In genomic region chr10:12405342-12406320, GRCh38 we compare ENCODE assay signal across 10 cellular contexts. TPM values are rescaled to one million over a fixed set of nuclear protein-coding genes. Genes with fewer than 3 reads are reported as not detected.
A peak's percentile ranks its signal among the peaks of the same experiment; 100 is the strongest.
DNase-seq lines count a peak whose midpoint lies in the region; ATAC-seq and TF ChIP-seq lines count a peak whose summit lies in the region.
"Had no signal": no experiment of that assay in that cellular context is flagged by ENCODE, and none has a peak within 500 bp of the region (broad histone marks: within the 10 kb centered on the region; RNA-seq: fewer than 3 reads in every experiment).

No MANE protein-coding gene starts in this region.

- DNase-seq in DMS53 (lab: John Stamatoyannopoulos, UW) = peak; percentile 92
- DNase-seq in NCI-H2029 treated with DMSO at 0.1 percent for 48 hours (lab: John Stamatoyannopoulos, UW) = peak; percentile 62
- DNase-seq in body of pancreas = peak; percentile 29 to 53 (median 38)
- DNase-seq in naive B cell = no peak
- no peak for DNase-seq in NCI-H128 (lab: John Stamatoyannopoulos, UW; ENCODE audit: unreplicated experiment)
- DNase-seq in SW480 (ENCODE audit: low spot score) = no peak
- no peak for DNase-seq in NCI-H526 treated with DMSO at 0.1 percent for 48 hours (lab: John Stamatoyannopoulos, UW)
- no peak for DNase-seq in mammary epithelial cell
- DNase-seq: amygdala, stomach had no signal

- no peak overlapping the region for H3K9ac ChIP-seq in mammary epithelial cell (ENCODE audit: insufficient read depth, low read length)

- in situ Hi-C loops in mammary epithelial cell (cut with MboI; ENCODE audit: low sequenced_read_pairs in 2 of 2) = no loop called here

- CTCF ChIA-PET in mammary epithelial cell (lab: Charles Lee; ENCODE audit: low non-redundant PET) = no interaction called here

- H3K36me3 Mint-ChIP-seq in naive B cell = peaks cover 13 to 20% of the 10 kb centered on the region in 2 donors

- ATAC-seq in body of pancreas (peak; percentile 91), naive B cell (ENCODE audit: low read depth in 2 of 2) (no peak)

- no peak overlapping the region for H3K4me2 ChIP-seq in mammary epithelial cell (ENCODE audit: insufficient read depth, low read depth, low read length)

- H3K4me3 ChIP-seq in body of pancreas (no peak overlapping the region), mammary epithelial cell (replicated peaks in 1 of 3; ENCODE audit: insufficient read depth in 1 of 3, low read depth in 2 of 3, low read length in 3 of 3) (no peak overlapping the region)

- 23 to 27% methylated on average over 24 of the region's 24 CpGs for WGBS in body of pancreas, 2 donors
- WGBS in mammary epithelial cell (ENCODE audit: low coverage, missing lambda C conversion rate) = 67% methylated on average over 24 of the region's 24 CpGs

- H3K27me3 Mint-ChIP-seq in naive B cell = no peaks in the 10 kb centered on the region

- H3K9me3 ChIP-seq in body of pancreas = no peaks in the 10 kb centered on the region
- no peaks in the 10 kb centered on the region for H3K9me3 ChIP-seq in mammary epithelial cell (replicated peaks; ENCODE audit: insufficient read depth, low read length)
- H3K9me3 ChIP-seq: stomach had no signal

- dilution Hi-C loops in mammary epithelial cell (cut with HindIII; ENCODE audit: low sequenced_read_pairs) = no loop called here

- H3K27me3 ChIP-seq in body of pancreas (no peaks in the 10 kb centered on the region), mammary epithelial cell (ENCODE audit: insufficient read depth, low read length) (no peaks in the 10 kb centered on the region)

- H2AFZ ChIP-seq in mammary epithelial cell (ENCODE audit: low read depth, low read length) = no peak overlapping the region

- TF ChIP-seq CTCF in body of pancreas (IDR thresholded peaks at IDR 0.05) (peak in 1 of 7 experiments; percentile 9), mammary epithelial cell (conservative IDR thresholded peaks at IDR 0.05 in 1 of 2, IDR thresholded peaks at IDR 0.05 in 1 of 2; ENCODE audit: extremely low read depth in 1 of 2, insufficient read depth in 1 of 2, low read depth in 1 of 2, low read length in 2 of 2) (no peak)

- no peak overlapping the region for H3K4me3 Mint-ChIP-seq in naive B cell

- peaks cover 34 to 61% (median 41%) of the 10 kb centered on the region in 3 donors for H3K4me1 Mint-ChIP-seq in naive B cell

- no peaks in the 10 kb centered on the region for H3K79me2 ChIP-seq in mammary epithelial cell (ENCODE audit: insufficient read depth, low read length)

- H3K27ac ChIP-seq in body of pancreas (peak overlapping the region; percentile 37 to 75 (median 62)), mammary epithelial cell (ENCODE audit: insufficient read depth, low read depth, low read length) (no peak overlapping the region)
- H3K27ac ChIP-seq: stomach had no signal

- BruUV-seq in mammary epithelial cell (replicated peaks; lab: Mats Ljungman, UMichigan) = no TSS peak

- intact Hi-C loops in body of pancreas (cut with DNase I) (no loop called here), mammary epithelial cell (cut with micrococcal nuclease) (no loop called here)

- H3K4me1 ChIP-seq in body of pancreas (peaks cover 29% of the 10 kb centered on the region), mammary epithelial cell (ENCODE audit: insufficient read depth, low read length) (no peaks in the 10 kb centered on the region)

- no peaks in the 10 kb centered on the region for H3K9me3 Mint-ChIP-seq in naive B cell

- H4K20me1 ChIP-seq in mammary epithelial cell (ENCODE audit: insufficient read depth, low read length) = no peaks in the 10 kb centered on the region

- peak overlapping the region in 4 of 6 donors; percentile 29 to 80 (median 43) for H3K27ac Mint-ChIP-seq in naive B cell

- TF ChIP-seq POLR2A in body of pancreas (IDR thresholded peaks at IDR 0.05) = no peak

- H3K36me3 ChIP-seq in body of pancreas (replicated peaks in 1 of 2; ENCODE audit: insufficient read depth in 1 of 2, low read depth in 2 of 2) = no peaks in the 10 kb centered on the region
- H3K36me3 ChIP-seq in mammary epithelial cell (ENCODE audit: insufficient read depth, low read length) = no peaks in the 10 kb centered on the region
- H3K36me3 ChIP-seq: stomach had no signal

RNA-seq across cellular contexts. Expression of gene CAMK1D, which starts 56.3 kb away (rescaled TPM):
- total RNA-seq in body of pancreas (10 to 100 TPM; 12.5 to 14.2 TPM), mammary epithelial cell (1 to 10 TPM in 1 of 2 donors, under 1 TPM in 1; 0.50 to 1.5 TPM)
- polyA plus RNA-seq in naive B cell (ENCODE audit: low read depth in 6 of 6) (10 to 100 TPM; 12.2 to 54.1 (median 35.6) TPM), mammary epithelial cell (0.92 TPM)
- 0.41 TPM for polyA minus RNA-seq in mammary epithelial cell

Comparison
In these comparisons a context has a peak if more than half of its experiments do, and no peak if none do; other contexts are left out.
1. DNase-seq: peak in DMS53 (single experiment), NCI-H2029 treated with DMSO at 0.1 percent for 48 hours (single experiment) and body of pancreas (4 of 4); none in naive B cell (single experiment), NCI-H128 (single experiment), SW480 (single experiment), NCI-H526 treated with DMSO at 0.1 percent for 48 hours (single experiment) and mammary epithelial cell (single experiment).
2. RNA of gene CAMK1D, which starts 56.3 kb away (total RNA-seq): 12.5 to 14.2 TPM in body of pancreas; 0.50 to 1.5 TPM in mammary epithelial cell; every median in the first group is over 4 times any median in the second.